ENCODE assay signal across 8 cellular contexts in the genomic region with DNA sequence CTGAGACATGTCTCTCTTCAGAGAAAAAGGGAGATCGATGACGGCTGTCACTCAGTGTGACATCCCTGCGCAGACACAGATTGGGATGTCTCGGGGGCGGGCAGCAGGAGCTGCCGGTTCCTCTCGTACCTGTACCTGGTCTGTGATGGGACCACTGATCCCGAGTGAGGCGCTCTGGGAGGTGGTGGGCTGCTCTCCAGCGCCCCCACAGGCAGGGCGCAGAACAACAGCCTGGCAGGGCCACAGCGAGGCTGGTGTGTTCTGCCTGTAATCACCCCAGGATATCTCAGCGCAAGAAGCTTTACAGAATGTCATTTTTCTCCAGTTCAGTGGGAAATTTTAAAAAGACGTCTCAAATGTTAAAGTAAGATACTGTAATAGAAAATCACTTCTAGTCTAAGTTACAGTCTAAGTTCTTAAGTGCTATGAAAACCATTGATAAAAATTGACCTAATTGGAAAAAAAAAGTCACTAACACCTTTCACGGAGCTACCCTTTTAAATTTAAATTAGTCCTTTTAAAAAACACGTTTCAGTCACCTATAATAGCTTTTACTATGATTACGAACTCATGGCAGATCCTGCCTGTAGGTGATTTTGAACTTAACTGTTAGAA.
DNase-seq lines count a peak whose midpoint lies in the region; ATAC-seq and TF ChIP-seq lines count a peak whose summit lies in the region.

No MANE protein-coding gene starts in this region.

- no peak overlapping the region for H3K27ac Mint-ChIP-seq in chondrocyte (ENCODE audit: unreplicated experiment)

- no peaks in the 10 kb centered on the region for H3K9me3 Mint-ChIP-seq in chondrocyte (ENCODE audit: low read depth)

- H3K4me3 Mint-ChIP-seq in chondrocyte (ENCODE audit: unreplicated experiment), result no peak overlapping the region

- no peaks in the 10 kb centered on the region for H3K4me1 Mint-ChIP-seq in chondrocyte (ENCODE audit: low read depth)

- peak; percentile 32 for DNase-seq in UCSD-AML1 (lab: John Stamatoyannopoulos, UW; ENCODE audit: unreplicated experiment)
- no peak for DNase-seq in chondrocyte (ENCODE audit: low spot score)
- peak; percentile 8 for DNase-seq in myocyte (ENCODE audit: low read depth)
- no peak for DNase-seq in GM19240 (ENCODE audit: insufficient read length, low spot score)
- DNase-seq in NOMO-1 (lab: John Stamatoyannopoulos, UW; ENCODE audit: unreplicated experiment in 2 of 2), result no peak
- no peak for DNase-seq in GOT3 (lab: John Stamatoyannopoulos, UW)

- TF ChIP-seq CTCF in GM12873 (IDR thresholded peaks at IDR 0.05; ENCODE audit: insufficient read depth, low read depth, low read length, missing control alignments) (peak; percentile 89), chondrocyte (IDR thresholded peaks at IDR 0.05) (peak; percentile 88)

- peaks cover 17% of the 10 kb centered on the region for H3K27me3 Mint-ChIP-seq in chondrocyte (ENCODE audit: low read depth)

- ATAC-seq in HG02981 (IDR thresholded peaks at IDR 0.05; ENCODE audit: unreplicated experiment), result peak; percentile 73

- H3K36me3 Mint-ChIP-seq in chondrocyte (ENCODE audit: low read depth), result no peaks in the 10 kb centered on the region

Comparison
In these comparisons a context has a peak if more than half of its experiments do, and no peak if none do; other contexts are left out.
1. DNase-seq: peak in UCSD-AML1 (single experiment) and myocyte (single experiment); none in chondrocyte (single experiment), GM19240 (single experiment), NOMO-1 (0 of 2) and GOT3 (single experiment).